ENCODE assay signal across 30 cellular contexts in genomic region chr20:39145921-39146320, GRCh38.
"Had no signal": no experiment of that assay in that cellular context is flagged by ENCODE, and none has a peak within 500 bp of the region (broad histone marks: within the 10 kb centered on the region; RNA-seq: fewer than 3 reads in every experiment).

No MANE protein-coding gene starts in this region.

- H3K27me3 ChIP-seq: neutrophil, ovary, sigmoid colon, tibial artery, upper lobe of right lung had no signal

- H3K9me3 Mint-ChIP-seq: neural crest cell; stimulated activated naive CD8-positive, alpha-beta T cell treated with anti-CD3 and anti-CD28 coated beads, Interleukin-15, Interleukin-2, amounts not matched to agents 100 ng/mL and 50 ng/mL, for 24 hours had no signal

- H3K36me3 Mint-ChIP-seq: naive thymus-derived CD8-positive, alpha-beta T cell; stimulated activated effector memory CD8-positive, alpha-beta T cell treated with anti-CD3 and anti-CD28 coated beads, Interleukin-12 subunit alpha, Interleukin-12 subunit beta, amount 100 ng/mL, for 72 hours had no signal

- H3K9me3 ChIP-seq: heart left ventricle, lower lobe of right lung, neutrophil, ovary, prostate gland, sigmoid colon, suprapubic skin, thoracic aorta, tibial artery, upper lobe of right lung had no signal

- H3K4me1 Mint-ChIP-seq: naive thymus-derived CD8-positive, alpha-beta T cell; nephron; neural crest cell; stimulated activated effector memory CD8-positive, alpha-beta T cell treated with anti-CD3 and anti-CD28 coated beads, Interleukin-12 subunit alpha, Interleukin-12 subunit beta, amount 100 ng/mL, for 72 hours had no signal

- ATAC-seq: heart left ventricle; left colon; left lung; lower lobe of right lung; naive thymus-derived CD8-positive, alpha-beta T cell; right cardiac atrium; stimulated activated effector memory CD8-positive, alpha-beta T cell treated with anti-CD3 and anti-CD28 coated beads, Interleukin-12 subunit alpha, Interleukin-12 subunit beta, amount 100 ng/mL, for 72 hours; upper lobe of right lung had no signal

- H3K36me3 ChIP-seq: heart left ventricle, left lung, lower lobe of right lung, neutrophil, ovary, prostate gland, sigmoid colon, spleen, suprapubic skin, thoracic aorta, tibial artery, upper lobe of right lung had no signal

- H3K4me3 ChIP-seq: heart left ventricle, left lung, lower lobe of right lung, ovary, prostate gland, sigmoid colon, spleen, suprapubic skin, thoracic aorta, tibial artery, upper lobe of right lung had no signal

- DNase-seq: heart left ventricle; hypothalamus; kidney glomerular epithelial cell; left colon; left lung; lower lobe of right lung; mammary epithelial cell; mesenchymal stem cell; naive thymus-derived CD8-positive, alpha-beta T cell; occipital lobe; ovary; posterior cingulate gyrus; retina; right cardiac atrium; sigmoid colon; small intestine; spleen; stimulated activated CD4-positive, alpha-beta T cell treated with anti-CD3 and anti-CD28 coated beads, Interleukin-4, amount 100 ng/mL, for 24 hours; stimulated activated naive CD4-positive, alpha-beta T cell; tibial artery; trophoblast cell; upper lobe of right lung had no signal

- H3K4me1 ChIP-seq: heart left ventricle, left lung, lower lobe of right lung, prostate gland, sigmoid colon, spleen, suprapubic skin, tibial artery, upper lobe of right lung had no signal

- H3K27ac Mint-ChIP-seq: naive thymus-derived CD8-positive, alpha-beta T cell; nephron; stimulated activated effector memory CD8-positive, alpha-beta T cell treated with anti-CD3 and anti-CD28 coated beads, Interleukin-12 subunit alpha, Interleukin-12 subunit beta, amount 100 ng/mL, for 72 hours; stimulated activated naive CD8-positive, alpha-beta T cell treated with anti-CD3 and anti-CD28 coated beads, Interleukin-15, Interleukin-2, amounts not matched to agents 100 ng/mL and 50 ng/mL, for 24 hours had no signal

- H3K4me3 Mint-ChIP-seq: naive thymus-derived CD8-positive, alpha-beta T cell; nephron; neural crest cell; stimulated activated effector memory CD8-positive, alpha-beta T cell treated with anti-CD3 and anti-CD28 coated beads, Interleukin-12 subunit alpha, Interleukin-12 subunit beta, amount 100 ng/mL, for 72 hours; stimulated activated naive CD8-positive, alpha-beta T cell treated with anti-CD3 and anti-CD28 coated beads, Interleukin-15, Interleukin-2, amounts not matched to agents 100 ng/mL and 50 ng/mL, for 24 hours had no signal

- H3K27ac ChIP-seq: heart left ventricle, left lung, lower lobe of right lung, neutrophil, ovary, prostate gland, sigmoid colon, spleen, suprapubic skin, thoracic aorta, tibial artery, upper lobe of right lung had no signal
